17 cellular contexts compared by ENCODE assay signal in genomic region chr2:172195836-172196376, GRCh38.
A peak's percentile ranks its signal among the peaks of the same experiment; 100 is the strongest.
DNase-seq lines count a peak whose midpoint lies in the region; ATAC-seq, FAIRE-seq and TF ChIP-seq lines count a peak whose summit lies in the region.
"Had no signal": no experiment of that assay in that cellular context is flagged by ENCODE, and none has a peak within 500 bp of the region (broad histone marks: within the 10 kb centered on the region; RNA-seq: fewer than 3 reads in every experiment).

No MANE protein-coding gene starts in this region.

- H3K27me3 ChIP-seq in HepG2 (ENCODE audit: control insufficient read depth in 1 of 2, insufficient read depth in 2 of 2, low read length in 2 of 2): 0 out of 5 replicates have a peak, but pooled peaks cover 0 to 4% of the 10 kb centered on the region in 2 experiments
- no peaks in the 10 kb centered on the region for H3K27me3 ChIP-seq in right lobe of liver
- peaks cover 0 to 4% of the 10 kb centered on the region in 2 donors for H3K27me3 ChIP-seq in small intestine (ENCODE audit: control insufficient read depth in 2 of 2, insufficient read depth in 2 of 2, low read length in 2 of 2)

- TF ChIP-seq CTCF in HepG2 (CRISPR knock-in tag; IDR thresholded peaks at IDR 0.05) (no peak), right lobe of liver (IDR thresholded peaks at IDR 0.05) (no peak), natural killer cell (IDR thresholded peaks at IDR 0.05) (no peak)

- FAIRE-seq in HepG2 (lab: Jason Lieb, UNC): no peak
- no peak for FAIRE-seq in small intestine (lab: Jason Lieb, UNC)

- H2AFZ ChIP-seq in HepG2 (ENCODE audit: low read length): no peak overlapping the region

- TF ChIP-seq POLR2A in HepG2 (IDR thresholded peaks at IDR 0.05; ENCODE audit: insufficient read depth in 1 of 2, low read depth in 2 of 2, low read length in 2 of 2): no peak
- TF ChIP-seq POLR2A in right lobe of liver (IDR thresholded peaks at IDR 0.05): no peak

- peaks cover 26% of the 10 kb centered on the region for H3K36me3 Mint-ChIP-seq in natural killer cell

- no peak overlapping the region for H3K27ac Mint-ChIP-seq in natural killer cell

- H3K4me1 Mint-ChIP-seq in natural killer cell: peaks cover 14 to 17% of the 10 kb centered on the region in 2 donors

- H3K4me1 ChIP-seq in HepG2 (ENCODE audit: insufficient read depth, low read length): no peaks in the 10 kb centered on the region
- H3K4me1 ChIP-seq in right lobe of liver: no peaks in the 10 kb centered on the region
- H3K4me1 ChIP-seq in small intestine (ENCODE audit: control insufficient read depth in 2 of 2, insufficient read depth in 1 of 2, low read depth in 1 of 2, low read length in 1 of 2): peaks cover 0 to 4% of the 10 kb centered on the region in 2 donors

- in situ Hi-C loops in HepG2 (cut with HindIII; ENCODE audit: extremely low pct_ligation_motif_present, low pct_unique_long_range_greater_than_20kb): no loop called here

- WGBS in HepG2 (ENCODE audit: low lambda C conversion rate): 19% methylated on average over 6 of the region's 6 CpGs
- WGBS in right lobe of liver (ENCODE audit: insufficient coverage, low coverage, low lambda C conversion rate, missing lambda C conversion rate): 70% methylated on average over 3 of the region's 6 CpGs
- WGBS in small intestine, 3 donors: 45 to 78% (median 66%) methylated on average over 6 of the region's 6 CpGs

- H4K20me1 ChIP-seq in HepG2 (ENCODE audit: insufficient read depth, low read length): no peaks in the 10 kb centered on the region

- H3K9me3 Mint-ChIP-seq in natural killer cell: peaks cover 8 to 14% of the 10 kb centered on the region in 2 donors

- intact Hi-C loops in HepG2 (cut with micrococcal nuclease; ENCODE audit: unreplicated experiment): no loop called here
- intact Hi-C loops in right lobe of liver (cut with DNase I): no loop called here
- intact Hi-C loops in natural killer cell (cut with micrococcal nuclease): no loop called here

- POLR2A ChIA-PET in HepG2 (lab: Yijun Ruan, JAX): no interaction called here

- no peak overlapping the region for H3K4me3 Mint-ChIP-seq in natural killer cell

- ATAC-seq in HepG2: no peak
- no peak for ATAC-seq in right lobe of liver
- ATAC-seq in left lobe of liver: no peak
- ATAC-seq in natural killer cell: no peak
- no peak for ATAC-seq in GM18517 (IDR thresholded peaks at IDR 0.05; ENCODE audit: unreplicated experiment)

- TF ChIP-seq EP300 in HepG2 (IDR thresholded peaks at IDR 0.05; ENCODE audit: low read depth in 2 of 2, low read length in 2 of 2): no peak
- TF ChIP-seq EP300 in HepG2 (CRISPR knock-in tag; IDR thresholded peaks at IDR 0.05; ENCODE audit: borderline replicate concordance): no peak

- H3K27me3 Mint-ChIP-seq in natural killer cell (ENCODE audit: low read depth in 2 of 2): peaks cover 14 to 15% of the 10 kb centered on the region in 2 donors

- no peak overlapping the region for H3K4me3 ChIP-seq in HepG2 (replicated peaks in 1 of 3; ENCODE audit: insufficient read depth in 1 of 3, low read depth in 2 of 3, low read length in 3 of 3)
- H3K4me3 ChIP-seq in right lobe of liver: no peak overlapping the region
- H3K4me3 ChIP-seq in small intestine (ENCODE audit: low read depth in 1 of 2, low read length in 2 of 2): no peak overlapping the region

- no peak overlapping the region for H3K9ac ChIP-seq in HepG2 (ENCODE audit: insufficient read depth, low read depth, low read length)

- CTCF ChIA-PET in HepG2 (lab: Yijun Ruan, JAX; ENCODE audit: low intra/inter-chr PET ratio, low total read pairs): no interaction called here

- no peak overlapping the region for H3K27ac ChIP-seq in HepG2 (ENCODE audit: extremely low read length, insufficient read depth, low read length)
- H3K27ac ChIP-seq in right lobe of liver: no peak overlapping the region
- peak overlapping the region; percentile 97 for H3K27ac ChIP-seq in epithelial cell of prostate
- H3K27ac ChIP-seq in small intestine (ENCODE audit: low read depth in 1 of 2, low read length in 1 of 2): peak overlapping the region; percentile 25 to 85

- no peak for TF ChIP-seq RAD21 in HepG2 (CRISPR knock-in tag; IDR thresholded peaks at IDR 0.05)

- no TSS peak for BruUV-seq in HepG2 (replicated peaks; lab: Mats Ljungman, UMichigan)

- no peaks in the 10 kb centered on the region for H3K36me3 ChIP-seq in HepG2 (replicated peaks in 1 of 2; ENCODE audit: control insufficient read depth in 1 of 2, insufficient read depth in 2 of 2, low read length in 2 of 2)
- H3K36me3 ChIP-seq in right lobe of liver: no peaks in the 10 kb centered on the region
- H3K36me3 ChIP-seq in small intestine (ENCODE audit: control insufficient read depth in 2 of 2, insufficient read depth in 2 of 2, low read length in 2 of 2): no peaks in the 10 kb centered on the region

- H3K9me3 ChIP-seq in HepG2 (ENCODE audit: low read length): peaks cover 34% of the 10 kb centered on the region
- peaks cover 0 to 3% (median 0%) of the 10 kb centered on the region in 4 donors for H3K9me3 ChIP-seq in right lobe of liver
- H3K9me3 ChIP-seq in small intestine (ENCODE audit: control insufficient read depth, low read depth): no peaks in the 10 kb centered on the region

- DNase-seq in HepG2 (ENCODE audit: low spot score): no peak
- DNase-seq in right lobe of liver: no peak
- DNase-seq in epithelial cell of prostate (ENCODE audit: low read depth, low spot score): peak; percentile 91
- DNase-seq in small intestine: peak; percentile 86
- DNase-seq in left lobe of liver (ENCODE audit: low spot score): no peak
- DNase-seq in natural killer cell: no peak
- DNase-seq in NCI-H446 (lab: John Stamatoyannopoulos, UW): no peak
- DNase-seq: 8988T, COR-L47, DMS153, EL, H7, NCI-H1436, NCI-H2081, NCI-H526, Right ventricle myocardium superior had no signal

- no peaks in the 10 kb centered on the region for H3K79me2 ChIP-seq in HepG2 (ENCODE audit: insufficient read depth, low read length)

- H3K4me2 ChIP-seq in HepG2 (ENCODE audit: low read depth, low read length): no peak overlapping the region

TF ChIP-seq in HepG2, 621 proteins besides CTCF, POLR2A, EP300 and RAD21:
- no peak for TF ChIP-seq ATF4 (CRISPR knock-in tag; IDR thresholded peaks at IDR 0.05)
- TF ChIP-seq ZNF446 (CRISPR knock-in tag; IDR thresholded peaks at IDR 0.05): no peak
- TF ChIP-seq MNT (IDR thresholded peaks at IDR 0.05): peak; percentile 92

Comparison
In these comparisons a context has a peak if more than half of its experiments do, and no peak if none do; other contexts are left out.
1. DNase-seq: peak in epithelial cell of prostate (single experiment) and small intestine (single experiment); none in HepG2 (single experiment), right lobe of liver (0 of 3), left lobe of liver (single experiment), natural killer cell (single experiment) and NCI-H446 (0 of 2).
2. H3K27ac ChIP-seq: peak in epithelial cell of prostate (single experiment) and small intestine (2 of 2); none in HepG2 (single experiment) and right lobe of liver (0 of 3).